Comparison of ENCODE assay signal across 21 cellular contexts in the genomic region with DNA sequence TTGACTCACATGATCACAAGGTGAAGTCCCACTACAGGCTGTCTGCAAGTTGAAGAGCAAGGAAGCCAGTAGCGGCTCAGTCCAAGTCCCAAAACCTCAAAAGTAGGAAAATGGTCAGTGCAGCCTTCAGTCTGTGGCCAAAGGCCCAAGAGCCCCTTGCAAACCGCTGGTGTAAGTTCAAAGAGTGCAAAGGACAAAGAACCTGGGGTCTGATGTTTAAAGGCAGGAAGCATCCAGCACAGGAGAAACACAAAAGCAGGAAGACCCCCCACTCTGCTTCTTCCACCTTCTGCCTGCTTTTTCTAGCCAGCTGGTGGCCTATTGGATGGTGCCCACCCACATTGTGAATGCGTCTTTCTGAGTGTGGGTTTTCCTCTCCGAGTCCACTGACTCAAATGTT.
A peak's percentile ranks its signal among the peaks of the same experiment; 100 is the strongest.
DNase-seq lines count a peak whose midpoint lies in the region; ATAC-seq and TF ChIP-seq lines count a peak whose summit lies in the region.
"Had no signal": no experiment of that assay in that cellular context is flagged by ENCODE, and none has a peak within 500 bp of the region (broad histone marks: within the 10 kb centered on the region; RNA-seq: fewer than 3 reads in every experiment).

No MANE protein-coding gene starts in this region.

- H3K27ac ChIP-seq in neural progenitor cell (no peak overlapping the region), sigmoid colon (no peak overlapping the region)
- H3K27ac ChIP-seq: C4-2B, HL-60, SJSA1 had no signal

- no peak overlapping the region for H2AFZ ChIP-seq in neural progenitor cell (replicated peaks)

- TF ChIP-seq CTCF in glutamatergic neuron (IDR thresholded peaks at IDR 0.05; ENCODE audit: partially characterized antibody, unreplicated experiment): no peak
- TF ChIP-seq CTCF in neural progenitor cell (IDR thresholded peaks at IDR 0.05): no peak
- no peak for TF ChIP-seq CTCF in sigmoid colon (IDR thresholded peaks at IDR 0.05)

- no peak for TF ChIP-seq EP300 in sigmoid colon (IDR thresholded peaks at IDR 0.05)

- H3K79me2 ChIP-seq in neural progenitor cell (ENCODE audit: low read depth): no peaks in the 10 kb centered on the region

- TF ChIP-seq POLR2A in sigmoid colon (IDR thresholded peaks at IDR 0.05): no peak

- WGBS in sigmoid colon, 2 donors: 42 to 46% methylated on average over 4 of the region's 4 CpGs

- H3K27me3 ChIP-seq in H7 (ENCODE audit: control insufficient read depth, insufficient read depth, low read length) (no peaks in the 10 kb centered on the region), NT2/D1 (ENCODE audit: insufficient read depth, insufficient read length) (no peaks in the 10 kb centered on the region), neural progenitor cell (no peaks in the 10 kb centered on the region), sigmoid colon (no peaks in the 10 kb centered on the region)
- H3K27me3 ChIP-seq: SJSA1 had no signal

- H3K27me3 Mint-ChIP-seq in glutamatergic neuron (ENCODE audit: unreplicated experiment) (peaks cover 3% of the 10 kb centered on the region), neural progenitor cell (ENCODE audit: insufficient read depth, low read depth) (no peaks in the 10 kb centered on the region)
- H3K27me3 Mint-ChIP-seq: CD8-positive, alpha-beta memory T cell; IgD-negative memory B cell had no signal

- DNase-seq in H7: peak; percentile 18
- peak; percentile 51 for DNase-seq in NT2/D1 (ENCODE audit: low read depth, low spot score)
- peak; percentile 46 for DNase-seq in glutamatergic neuron
- DNase-seq in neural progenitor cell (ENCODE audit: low spot score): peak; percentile 56
- no peak for DNase-seq in COLO668 (lab: John Stamatoyannopoulos, UW; ENCODE audit: unreplicated experiment)
- DNase-seq in sigmoid colon: no peak
- DNase-seq: CD8-positive, alpha-beta memory T cell; DMS79; MV-4-11; NCI-H1105 treated with DMSO at 0.1 percent for 48 hours; NCI-H2029 treated with DMSO at 0.1 percent for 48 hours; NCI-H345; NCI-H524; NCI-H774; OCI-M1 had no signal

- H3K4me3 Mint-ChIP-seq in glutamatergic neuron (ENCODE audit: unreplicated experiment) (peak overlapping the region; percentile 90), neural progenitor cell (no peak overlapping the region)
- H3K4me3 Mint-ChIP-seq: CD8-positive, alpha-beta memory T cell; IgD-negative memory B cell had no signal

- H3K4me1 Mint-ChIP-seq in glutamatergic neuron (ENCODE audit: low read depth, unreplicated experiment): peaks cover 15% of the 10 kb centered on the region
- H3K4me1 Mint-ChIP-seq in neural progenitor cell: peaks cover 6% of the 10 kb centered on the region
- H3K4me1 Mint-ChIP-seq: CD8-positive, alpha-beta memory T cell; IgD-negative memory B cell had no signal

- peaks cover 6% of the 10 kb centered on the region for H3K36me3 Mint-ChIP-seq in glutamatergic neuron (ENCODE audit: unreplicated experiment)
- H3K36me3 Mint-ChIP-seq in neural progenitor cell: no peaks in the 10 kb centered on the region
- H3K36me3 Mint-ChIP-seq: CD8-positive, alpha-beta memory T cell; IgD-negative memory B cell had no signal

- H3K27ac Mint-ChIP-seq in glutamatergic neuron (ENCODE audit: unreplicated experiment) (peak overlapping the region; percentile 88), neural progenitor cell (no peak overlapping the region)
- H3K27ac Mint-ChIP-seq: IgD-negative memory B cell had no signal

- H3K4me1 ChIP-seq in NT2/D1 (ENCODE audit: insufficient read depth, insufficient read length) (no peaks in the 10 kb centered on the region), neural progenitor cell (peaks cover 5% of the 10 kb centered on the region), sigmoid colon (no peaks in the 10 kb centered on the region)
- H3K4me1 ChIP-seq: HAP-1, SJSA1 had no signal

- H3K9me3 ChIP-seq in NT2/D1 (ENCODE audit: insufficient read depth, low read length): no peaks in the 10 kb centered on the region
- no peaks in the 10 kb centered on the region for H3K9me3 ChIP-seq in neural progenitor cell (ENCODE audit: low read depth)
- no peaks in the 10 kb centered on the region for H3K9me3 ChIP-seq in sigmoid colon
- H3K9me3 ChIP-seq: HAP-1, SJSA1 had no signal

- peak overlapping the region; percentile 4 for H3K4me2 ChIP-seq in neural progenitor cell

- no peak for ATAC-seq in GM18870 (IDR thresholded peaks at IDR 0.05; ENCODE audit: unreplicated experiment)

- H3K36me3 ChIP-seq in H7 (replicated peaks; ENCODE audit: control insufficient read depth, insufficient read depth, low read length): no peaks in the 10 kb centered on the region
- no peaks in the 10 kb centered on the region for H3K36me3 ChIP-seq in NT2/D1 (ENCODE audit: insufficient read depth, insufficient read length, low read length)
- H3K36me3 ChIP-seq in neural progenitor cell: no peaks in the 10 kb centered on the region
- H3K36me3 ChIP-seq in sigmoid colon: no peaks in the 10 kb centered on the region
- H3K36me3 ChIP-seq: HAP-1, SJSA1 had no signal

- H3K4me3 ChIP-seq in H7 (ENCODE audit: insufficient read depth, low read depth, low read length): peak overlapping the region; percentile 1; the same call in 1 of the 2 replicates
- no peak overlapping the region for H3K4me3 ChIP-seq in NT2/D1 (ENCODE audit: insufficient read length, low read depth)
- no peak overlapping the region for H3K4me3 ChIP-seq in neural progenitor cell
- H3K4me3 ChIP-seq in sigmoid colon: no peak overlapping the region
- H3K4me3 ChIP-seq: HAP-1, SJSA1 had no signal

- no peak overlapping the region for H3K9ac ChIP-seq in NT2/D1 (ENCODE audit: insufficient read length, low read depth)
- H3K9ac ChIP-seq in neural progenitor cell: no peak overlapping the region

- H4K20me1 ChIP-seq in neural progenitor cell (ENCODE audit: low read depth): no peaks in the 10 kb centered on the region

- intact Hi-C loops in sigmoid colon (cut with DNase I): no loop called here

- H3F3A ChIP-seq in neural progenitor cell (ENCODE audit: low read depth): no peaks in the 10 kb centered on the region

- H3K9me3 Mint-ChIP-seq in glutamatergic neuron (ENCODE audit: unreplicated experiment): peaks cover 4% of the 10 kb centered on the region
- H3K9me3 Mint-ChIP-seq in neural progenitor cell: peaks cover 7% of the 10 kb centered on the region

Comparison
In these comparisons a context has a peak if more than half of its experiments do, and no peak if none do; other contexts are left out.
1. DNase-seq: peak in H7 (single experiment), NT2/D1 (single experiment), glutamatergic neuron (single experiment) and neural progenitor cell (single experiment); none in COLO668 (single experiment) and sigmoid colon (single experiment).